8 cellular contexts compared by ENCODE assay signal in the genomic region with DNA sequence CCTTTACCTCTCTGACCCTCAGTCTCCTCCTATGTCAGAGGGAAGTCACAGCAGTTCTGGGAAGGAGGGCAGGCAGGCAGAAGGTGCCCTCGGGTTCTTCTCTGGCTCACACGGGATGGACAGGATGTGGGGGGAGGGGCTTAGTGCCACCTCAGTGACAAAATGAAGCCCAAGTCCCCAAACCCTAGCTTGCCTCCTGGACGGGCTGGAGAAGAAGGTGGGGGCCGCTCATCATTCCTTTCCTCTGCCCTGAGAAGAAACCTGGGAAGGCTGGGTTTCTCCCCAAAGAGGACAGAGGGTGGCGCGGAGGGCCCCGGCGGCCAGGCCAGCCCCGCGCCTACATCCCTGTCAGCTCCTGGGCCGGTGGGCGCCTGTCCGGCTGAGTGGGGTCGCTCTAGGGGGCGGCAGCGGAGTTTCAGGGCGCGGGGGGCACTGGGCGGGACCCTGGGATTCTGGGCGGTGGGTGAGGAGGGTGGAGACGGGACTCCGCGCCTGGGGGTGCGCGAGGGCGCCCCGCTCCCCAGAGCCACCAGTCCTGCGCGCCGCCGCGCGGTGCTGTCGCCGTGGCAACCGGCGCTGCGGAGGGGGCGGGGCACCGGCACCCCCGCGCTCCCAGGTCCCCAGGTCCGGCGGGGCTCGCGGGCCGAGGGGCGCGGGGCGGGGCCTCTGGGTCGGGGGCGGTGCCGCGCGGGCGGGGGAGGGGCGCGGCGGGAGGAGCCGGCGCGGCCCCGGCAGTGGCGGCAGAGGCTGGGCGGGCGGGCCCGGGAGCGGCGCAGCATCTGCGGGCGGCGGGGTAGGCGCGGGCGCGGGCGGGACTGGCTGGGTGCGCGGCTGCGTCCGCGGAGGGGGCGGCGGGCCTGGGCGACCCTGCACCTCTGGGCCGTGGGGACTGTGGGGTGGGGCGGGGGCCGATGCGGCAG. TPM values are rescaled to one million over a fixed set of nuclear protein-coding genes. Genes with fewer than 3 reads are reported as not detected.
DNase-seq lines count a peak whose midpoint lies in the region; ATAC-seq lines count a peak whose summit lies in the region.

TMEM121 (plus strand) TSS at position 723 of the 920 bp plus-strand sequence. CDS start 2,252 bp downstream, outside the sequence.

- H3K27ac ChIP-seq in effector memory CD4-positive, alpha-beta T cell (ENCODE audit: insufficient read depth, low read length, poor library complexity, severe bottlenecking): no peak within 1 kb of the TSS
- H3K27ac ChIP-seq in thymus (ENCODE audit: low read depth): no peak within 1 kb of the TSS

- H3K9me3 ChIP-seq in effector memory CD4-positive, alpha-beta T cell (ENCODE audit: control insufficient read depth, low read length): no peaks in the 10 kb centered on the region
- H3K9me3 ChIP-seq in thymus (ENCODE audit: control insufficient read depth): no peaks in the 10 kb centered on the region

- peak within 1 kb of the TSS; percentile 58 for H3K4me3 ChIP-seq in effector memory CD4-positive, alpha-beta T cell (ENCODE audit: insufficient read depth, low read depth, low read length, poor library complexity, severe bottlenecking)
- H3K4me3 ChIP-seq in thymus (ENCODE audit: low read length): peak within 1 kb of the TSS; percentile 40

- peak; percentile 55 for DNase-seq in NCI-H345 (lab: John Stamatoyannopoulos, UW)
- no peak for DNase-seq in NCI-H345 treated with DMSO at 0.1 percent for 48 hours (lab: John Stamatoyannopoulos, UW; ENCODE audit: unreplicated experiment)
- peak; percentile 40 for DNase-seq in T-helper 9 cell
- peak; percentile 25 to 35 (median 31) for DNase-seq in effector memory CD4-positive, alpha-beta T cell
- DNase-seq in middle frontal gyrus (ENCODE audit: extremely low spot score, low spot score): peak; percentile 5
- DNase-seq in NCI-H1092 (lab: John Stamatoyannopoulos, UW): no peak

- peaks cover 37% of the 10 kb centered on the region for H3K4me1 ChIP-seq in effector memory CD4-positive, alpha-beta T cell (ENCODE audit: control insufficient read depth, insufficient read depth, low read length, poor library complexity, severe bottlenecking)
- H3K4me1 ChIP-seq in thymus (ENCODE audit: control insufficient read depth, insufficient read depth, low read length): peaks cover 3% of the 10 kb centered on the region

- no peak for ATAC-seq in GM21619 (IDR thresholded peaks at IDR 0.05; ENCODE audit: unreplicated experiment)

- H3K27me3 ChIP-seq in effector memory CD4-positive, alpha-beta T cell (replicated peaks; ENCODE audit: control insufficient read depth, insufficient read depth, low read length, poor library complexity, severe bottlenecking): peaks cover 2% of the 10 kb centered on the region
- peaks cover 53% of the 10 kb centered on the region for H3K27me3 ChIP-seq in thymus (ENCODE audit: control insufficient read depth, insufficient read depth)

- no peaks in the 10 kb centered on the region for H3K36me3 ChIP-seq in effector memory CD4-positive, alpha-beta T cell (ENCODE audit: control insufficient read depth, insufficient read depth, low read length)
- H3K36me3 ChIP-seq in thymus (ENCODE audit: control insufficient read depth, insufficient read depth): no peaks in the 10 kb centered on the region

- WGBS in thymus: 3% methylated on average over 88 of the region's 89 CpGs

RNA-seq across cellular contexts. Expression of gene TMEM121, which starts in this region (rescaled TPM):
- polyA plus RNA-seq in thymus: 2.1 TPM

Comparison
In these comparisons a context has a peak if more than half of its experiments do, and no peak if none do; other contexts are left out.
1. DNase-seq: peak in NCI-H345 (single experiment), T-helper 9 cell (single experiment), effector memory CD4-positive, alpha-beta T cell (3 of 3) and middle frontal gyrus (single experiment); none in NCI-H345 treated with DMSO at 0.1 percent for 48 hours (single experiment) and NCI-H1092 (single experiment).